ENCODE assay signal across 12 cellular contexts in the genomic region with DNA sequence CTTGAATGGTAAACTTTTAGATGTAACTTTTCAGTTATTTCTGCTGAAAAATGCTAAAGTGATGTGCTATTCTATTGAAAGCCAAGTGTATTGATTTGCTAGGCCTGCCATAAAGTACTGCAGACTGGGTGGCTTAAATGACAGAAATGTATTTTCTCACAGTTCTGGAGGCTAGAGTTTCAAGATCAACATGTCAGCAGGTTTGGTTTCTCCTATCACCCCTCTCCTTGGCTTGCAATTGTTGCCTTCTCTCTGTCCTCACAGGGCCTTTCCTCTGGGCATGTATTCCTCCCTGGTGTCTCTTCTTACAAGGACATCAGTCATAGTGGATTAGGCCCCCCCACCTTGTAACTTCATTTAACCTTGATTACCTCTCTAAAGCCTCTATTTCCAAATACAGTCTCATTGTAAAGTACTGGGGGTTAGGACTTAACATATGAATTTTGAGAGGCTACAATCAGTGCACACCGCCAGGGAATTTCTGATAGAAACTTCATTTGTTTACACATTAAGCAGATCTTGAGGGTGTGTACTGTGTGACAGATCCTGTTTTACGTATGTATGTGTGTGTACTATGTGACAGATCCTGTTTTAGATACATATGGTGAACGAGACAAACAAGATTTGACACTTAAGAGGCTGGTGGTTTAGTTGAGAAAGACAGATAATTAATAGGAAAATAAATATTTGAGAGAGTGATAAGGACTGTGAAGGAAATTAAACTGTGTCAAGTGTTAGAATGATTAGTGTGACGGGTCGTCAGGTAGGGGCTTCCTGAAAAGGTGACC. TPM values are rescaled to one million over a fixed set of nuclear protein-coding genes. Genes with fewer than 3 reads are reported as not detected.
DNase-seq lines count a peak whose midpoint lies in the region; FAIRE-seq and TF ChIP-seq lines count a peak whose summit lies in the region.
"Had no signal": no experiment of that assay in that cellular context is flagged by ENCODE, and none has a peak within 500 bp of the region (broad histone marks: within the 10 kb centered on the region; RNA-seq: fewer than 3 reads in every experiment).

No MANE protein-coding gene starts in this region.

- H3K4me3 ChIP-seq in BLaER1 = no peak overlapping the region
- no peak overlapping the region for H3K4me3 ChIP-seq in HEK293 (ENCODE audit: low read depth, low read length)
- no peak overlapping the region for H3K4me3 ChIP-seq in bronchial epithelial cell (ENCODE audit: low read depth, low read length)
- H3K4me3 ChIP-seq: coronary artery had no signal

- H3K27ac Mint-ChIP-seq in nephron = peak overlapping the region; percentile 0 to 40 (median 10)
- H3K27ac Mint-ChIP-seq: activated CD8-positive, alpha-beta memory T cell treated with anti-CD3 and anti-CD28 coated beads, Interleukin-2, amount 10 ng/mL, durations not matched to agents 7 days and 5 days had no signal

- H3K9me3 Mint-ChIP-seq in nephron = peaks cover under 1% of the 10 kb centered on the region

- peaks cover 31% of the 10 kb centered on the region for H3K36me3 Mint-ChIP-seq in nephron (ENCODE audit: low read depth)

- peaks cover 50% of the 10 kb centered on the region for H3K4me1 ChIP-seq in BLaER1
- peaks cover 44% of the 10 kb centered on the region for H3K4me1 ChIP-seq in HEK293 (ENCODE audit: control insufficient read depth, insufficient read depth, low read length)

- peaks cover 41% of the 10 kb centered on the region for H3K4me1 Mint-ChIP-seq in nephron

- peaks cover 26% of the 10 kb centered on the region for H3K36me3 ChIP-seq in BLaER1
- H3K36me3 ChIP-seq in HEK293 (ENCODE audit: control insufficient read depth in 2 of 2, insufficient read depth in 1 of 2, low read length in 2 of 2) = no peaks in the 10 kb centered on the region; a peak in 1 of 3 replicates
- no peaks in the 10 kb centered on the region for H3K36me3 ChIP-seq in bronchial epithelial cell (ENCODE audit: control insufficient read depth, insufficient read depth, low read length)

- peak overlapping the region; percentile 40 for H3K4me2 ChIP-seq in BLaER1

- no peaks in the 10 kb centered on the region for H3K27me3 Mint-ChIP-seq in nephron (ENCODE audit: low read depth)
- H3K27me3 Mint-ChIP-seq: activated CD8-positive, alpha-beta memory T cell treated with anti-CD3 and anti-CD28 coated beads, Interleukin-2, amount 10 ng/mL, durations not matched to agents 7 days and 5 days had no signal

- DNase-seq in bronchial epithelial cell (ENCODE audit: low read depth) (peak; percentile 42), pons (ENCODE audit: low spot score) (no peak), OCI-M1 (lab: John Stamatoyannopoulos, UW) (no peak), foreskin melanocyte (no peak)
- no peak for DNase-seq in stimulated activated CD4-positive, alpha-beta T cell treated with anti-CD3 and anti-CD28 coated beads, Interleukin-2, amount 100 ng/mL, for 24 hours
- DNase-seq: activated CD8-positive, alpha-beta memory T cell treated with anti-CD3 and anti-CD28 coated beads, Interleukin-2, amount 10 ng/mL, durations not matched to agents 7 days and 5 days; NCI-H226 had no signal

- no peak for FAIRE-seq in bronchial epithelial cell (lab: Jason Lieb, UNC)
- FAIRE-seq: TTC549 had no signal

- H3K27ac ChIP-seq in BLaER1 (0 out of 2 replicates have a peak overlapping the region, but pooled peaks have one; percentile 13), HEK293 (ENCODE audit: extremely low read depth, low read depth, low read length) (peak overlapping the region; percentile 47; the same call in 1 of the 2 replicates)
- H3K27ac ChIP-seq: coronary artery had no signal

- CTCF ChIA-PET in HEK293 (lab: Yijun Ruan, JAX) = interaction anchor here (0.6 to 1.0 kb wide), 3 partner anchors 12 to 178 kb away, joined by 3 to 6 read pairs (median 4); no protein-coding TSS in a partner anchor

- H3K9me3 ChIP-seq in BLaER1 (peaks cover 17% of the 10 kb centered on the region), HEK293 (ENCODE audit: control insufficient read depth, insufficient read depth, low read depth, low read length) (no peaks in the 10 kb centered on the region)

- no peak overlapping the region for H3K4me3 Mint-ChIP-seq in nephron
- H3K4me3 Mint-ChIP-seq: activated CD8-positive, alpha-beta memory T cell treated with anti-CD3 and anti-CD28 coated beads, Interleukin-2, amount 10 ng/mL, durations not matched to agents 7 days and 5 days had no signal

- H3K27me3 ChIP-seq in BLaER1 (no peaks in the 10 kb centered on the region), bronchial epithelial cell (ENCODE audit: control insufficient read depth, insufficient read depth, low read length) (no peaks in the 10 kb centered on the region)

- 0 out of 2 replicates have a peak overlapping the region, but pooled peaks have one; percentile 12 for H3K9ac ChIP-seq in BLaER1

- TF ChIP-seq CTCF in HEK293 (tag by site-specific recombination; IDR thresholded peaks at IDR 0.05) (no peak), bronchial epithelial cell (IDR thresholded peaks at IDR 0.05; ENCODE audit: insufficient read depth, low read length, severe bottlenecking) (no peak), nephron (IDR thresholded peaks at IDR 0.05; ENCODE audit: unreplicated experiment in 3 of 3) (no peak)

- peaks cover 66% of the 10 kb centered on the region for H4K20me1 ChIP-seq in BLaER1

- POLR2A ChIA-PET in HEK293 (lab: Yijun Ruan, JAX) = no interaction called here

TF ChIP-seq in HEK293, 187 proteins besides CTCF, POLR2A, EP300 and RAD21 (continues in another document):
- TF ChIP-seq ZNF501 (tag by site-specific recombination; IDR thresholded peaks at IDR 0.05) (no peak), ZNF549 (tag by site-specific recombination; IDR thresholded peaks at IDR 0.05) (no peak), ZNF211 (tag by site-specific recombination; IDR thresholded peaks at IDR 0.05; ENCODE audit: low read depth) (no peak), WT1 (tag by site-specific recombination; IDR thresholded peaks at IDR 0.05) (peak; percentile 68), GFI1B (tag by site-specific recombination; IDR thresholded peaks at IDR 0.05) (no peak), HOXD13 (CRISPR knock-in tag; IDR thresholded peaks at IDR 0.05; ENCODE audit: borderline replicate concordance) (no peak), ZNF114 (tag by site-specific recombination; IDR thresholded peaks at IDR 0.05) (no peak), ZNF560 (tag by site-specific recombination; IDR thresholded peaks at IDR 0.05; ENCODE audit: borderline replicate concordance) (no peak), ZNF514 (tag by site-specific recombination; IDR thresholded peaks at IDR 0.05) (no peak), ZNF677 (tag by site-specific recombination; IDR thresholded peaks at IDR 0.05) (no peak), GLIS2 (tag by site-specific recombination; IDR thresholded peaks at IDR 0.05) (no peak), ZNF585B (tag by site-specific recombination; IDR thresholded peaks at IDR 0.05) (peak; percentile 32; the same call in 1 of the 2 replicates), ZNF561 (tag by site-specific recombination; IDR thresholded peaks at IDR 0.05; ENCODE audit: borderline replicate concordance) (no peak), ZNF610 (tag by site-specific recombination; IDR thresholded peaks at IDR 0.05; ENCODE audit: borderline replicate concordance) (no peak), ZNF175 (tag by site-specific recombination; IDR thresholded peaks at IDR 0.05) (no peak)
- TF ChIP-seq, protein P1, sequence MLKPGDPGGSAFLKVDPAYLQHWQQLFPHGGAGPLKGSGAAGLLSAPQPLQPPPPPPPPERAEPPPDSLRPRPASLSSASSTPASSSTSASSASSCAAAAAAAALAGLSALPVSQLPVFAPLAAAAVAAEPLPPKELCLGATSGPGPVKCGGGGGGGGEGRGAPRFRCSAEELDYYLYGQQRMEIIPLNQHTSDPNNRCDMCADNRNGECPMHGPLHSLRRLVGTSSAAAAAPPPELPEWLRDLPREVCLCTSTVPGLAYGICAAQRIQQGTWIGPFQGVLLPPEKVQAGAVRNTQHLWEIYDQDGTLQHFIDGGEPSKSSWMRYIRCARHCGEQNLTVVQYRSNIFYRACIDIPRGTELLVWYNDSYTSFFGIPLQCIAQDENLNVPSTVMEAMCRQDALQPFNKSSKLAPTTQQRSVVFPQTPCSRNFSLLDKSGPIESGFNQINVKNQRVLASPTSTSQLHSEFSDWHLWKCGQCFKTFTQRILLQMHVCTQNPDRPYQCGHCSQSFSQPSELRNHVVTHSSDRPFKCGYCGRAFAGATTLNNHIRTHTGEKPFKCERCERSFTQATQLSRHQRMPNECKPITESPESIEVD (tag by site-specific recombination; IDR thresholded peaks at IDR 0.05) = peak; percentile 82

RNA-seq across cellular contexts. Expression of a gene that starts 49.5 kb away (rescaled TPM):
- 41.6 and 61.2 TPM in 2 replicates for total RNA-seq in bronchial epithelial cell
